In genomic region chr5:150510460-150511263, GRCh38 we compare ENCODE assay signal across 1 cellular context.
TF ChIP-seq lines count a peak whose summit lies in the region.

No MANE protein-coding gene starts in this region.

TF ChIP-seq in HepG2, 621 proteins besides CTCF, POLR2A, EP300 and RAD21 (continued from another document and continues in another):
- TF ChIP-seq ISL2 (CRISPR knock-in tag; IDR thresholded peaks at IDR 0.05), result peak; percentile 80
- peak; percentile 52; the same call in 1 of the 2 replicates for TF ChIP-seq ETV5 (CRISPR knock-in tag; IDR thresholded peaks at IDR 0.05; ENCODE audit: borderline replicate concordance)
- TF ChIP-seq ZNF737 (CRISPR knock-in tag; IDR thresholded peaks at IDR 0.05; ENCODE audit: borderline replicate concordance), result no peak
- 0 out of 2 replicates have a peak, but pooled peaks have one; percentile 70 for TF ChIP-seq ATF5 (CRISPR knock-in tag; IDR thresholded peaks at IDR 0.05; ENCODE audit: low read depth)
- peak; percentile 29 for TF ChIP-seq STAG1 (CRISPR knock-in tag; IDR thresholded peaks at IDR 0.05)
- TF ChIP-seq CBX2 (IDR thresholded peaks at IDR 0.05; ENCODE audit: low read depth, low read length), result no peak
- TF ChIP-seq CBX2 (CRISPR knock-in tag; IDR thresholded peaks at IDR 0.05; ENCODE audit: low read depth), result no peak
- TF ChIP-seq HINFP (CRISPR knock-in tag; IDR thresholded peaks at IDR 0.05; ENCODE audit: low read depth), result peak; percentile 84
- no peak for TF ChIP-seq PHB2 (IDR thresholded peaks at IDR 0.05; ENCODE audit: partially characterized antibody)
- 0 out of 2 replicates have a peak, but pooled peaks have one; percentile 19 for TF ChIP-seq SMC3 (IDR thresholded peaks at IDR 0.05; ENCODE audit: low read length)
- TF ChIP-seq, protein P1, sequence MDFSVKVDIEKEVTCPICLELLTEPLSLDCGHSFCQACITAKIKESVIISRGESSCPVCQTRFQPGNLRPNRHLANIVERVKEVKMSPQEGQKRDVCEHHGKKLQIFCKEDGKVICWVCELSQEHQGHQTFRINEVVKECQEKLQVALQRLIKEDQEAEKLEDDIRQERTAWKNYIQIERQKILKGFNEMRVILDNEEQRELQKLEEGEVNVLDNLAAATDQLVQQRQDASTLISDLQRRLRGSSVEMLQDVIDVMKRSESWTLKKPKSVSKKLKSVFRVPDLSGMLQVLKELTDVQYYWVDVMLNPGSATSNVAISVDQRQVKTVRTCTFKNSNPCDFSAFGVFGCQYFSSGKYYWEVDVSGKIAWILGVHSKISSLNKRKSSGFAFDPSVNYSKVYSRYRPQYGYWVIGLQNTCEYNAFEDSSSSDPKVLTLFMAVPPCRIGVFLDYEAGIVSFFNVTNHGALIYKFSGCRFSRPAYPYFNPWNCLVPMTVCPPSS (IDR thresholded peaks at IDR 0.05), result no peak
- TF ChIP-seq ATAD3A (CRISPR knock-in tag; IDR thresholded peaks at IDR 0.05), result no peak
- TF ChIP-seq, protein P2, sequence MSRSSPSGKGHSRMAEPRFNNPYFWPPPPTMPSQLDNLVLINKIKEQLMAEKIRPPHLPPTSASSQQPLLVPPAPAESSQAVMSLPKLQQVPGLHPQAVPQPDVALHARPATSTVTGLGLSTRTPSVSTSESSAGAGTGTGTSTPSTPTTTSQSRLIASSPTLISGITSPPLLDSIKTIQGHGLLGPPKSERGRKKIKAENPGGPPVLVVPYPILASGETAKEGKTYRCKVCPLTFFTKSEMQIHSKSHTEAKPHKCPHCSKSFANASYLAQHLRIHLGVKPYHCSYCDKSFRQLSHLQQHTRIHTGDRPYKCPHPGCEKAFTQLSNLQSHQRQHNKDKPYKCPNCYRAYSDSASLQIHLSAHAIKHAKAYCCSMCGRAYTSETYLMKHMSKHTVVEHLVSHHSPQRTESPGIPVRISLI (CRISPR knock-in tag; IDR thresholded peaks at IDR 0.05; ENCODE audit: borderline replicate concordance), result peak; percentile 100
- TF ChIP-seq KAT8 (CRISPR knock-in tag; IDR thresholded peaks at IDR 0.05), result 0 out of 2 replicates have a peak, but pooled peaks have one; percentile 42
- TF ChIP-seq MIER2 (CRISPR knock-in tag; IDR thresholded peaks at IDR 0.05), result peak; percentile 21; the same call in 1 of the 2 replicates
- TF ChIP-seq, protein P3, sequence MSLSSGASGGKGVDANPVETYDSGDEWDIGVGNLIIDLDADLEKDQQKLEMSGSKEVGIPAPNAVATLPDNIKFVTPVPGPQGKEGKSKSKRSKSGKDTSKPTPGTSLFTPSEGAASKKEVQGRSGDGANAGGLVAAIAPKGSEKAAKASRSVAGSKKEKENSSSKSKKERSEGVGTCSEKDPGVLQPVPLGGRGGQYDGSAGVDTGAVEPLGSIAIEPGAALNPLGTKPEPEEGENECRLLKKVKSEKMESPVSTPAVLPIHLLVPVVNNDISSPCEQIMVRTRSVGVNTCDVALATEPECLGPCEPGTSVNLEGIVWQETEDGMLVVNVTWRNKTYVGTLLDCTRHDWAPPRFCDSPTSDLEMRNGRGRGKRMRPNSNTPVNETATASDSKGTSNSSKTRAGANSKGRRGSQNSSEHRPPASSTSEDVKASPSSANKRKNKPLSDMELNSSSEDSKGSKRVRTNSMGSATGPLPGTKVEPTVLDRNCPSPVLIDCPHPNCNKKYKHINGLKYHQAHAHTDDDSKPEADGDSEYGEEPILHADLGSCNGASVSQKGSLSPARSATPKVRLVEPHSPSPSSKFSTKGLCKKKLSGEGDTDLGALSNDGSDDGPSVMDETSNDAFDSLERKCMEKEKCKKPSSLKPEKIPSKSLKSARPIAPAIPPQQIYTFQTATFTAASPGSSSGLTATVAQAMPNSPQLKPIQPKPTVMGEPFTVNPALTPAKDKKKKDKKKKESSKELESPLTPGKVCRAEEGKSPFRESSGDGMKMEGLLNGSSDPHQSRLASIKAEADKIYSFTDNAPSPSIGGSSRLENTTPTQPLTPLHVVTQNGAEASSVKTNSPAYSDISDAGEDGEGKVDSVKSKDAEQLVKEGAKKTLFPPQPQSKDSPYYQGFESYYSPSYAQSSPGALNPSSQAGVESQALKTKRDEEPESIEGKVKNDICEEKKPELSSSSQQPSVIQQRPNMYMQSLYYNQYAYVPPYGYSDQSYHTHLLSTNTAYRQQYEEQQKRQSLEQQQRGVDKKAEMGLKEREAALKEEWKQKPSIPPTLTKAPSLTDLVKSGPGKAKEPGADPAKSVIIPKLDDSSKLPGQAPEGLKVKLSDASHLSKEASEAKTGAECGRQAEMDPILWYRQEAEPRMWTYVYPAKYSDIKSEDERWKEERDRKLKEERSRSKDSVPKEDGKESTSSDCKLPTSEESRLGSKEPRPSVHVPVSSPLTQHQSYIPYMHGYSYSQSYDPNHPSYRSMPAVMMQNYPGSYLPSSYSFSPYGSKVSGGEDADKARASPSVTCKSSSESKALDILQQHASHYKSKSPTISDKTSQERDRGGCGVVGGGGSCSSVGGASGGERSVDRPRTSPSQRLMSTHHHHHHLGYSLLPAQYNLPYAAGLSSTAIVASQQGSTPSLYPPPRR (CRISPR knock-in tag; IDR thresholded peaks at IDR 0.05; ENCODE audit: borderline replicate concordance), result peak; percentile 88; the same call in 1 of the 2 replicates
- TF ChIP-seq ZEB1 (IDR thresholded peaks at IDR 0.05; ENCODE audit: insufficient replicate concordance, low read depth), result peak; percentile 66
- TF ChIP-seq CREM (IDR thresholded peaks at IDR 0.05), result peak; percentile 72; the same call in 1 of the 2 replicates
- TF ChIP-seq CREM (CRISPR knock-in tag; IDR thresholded peaks at IDR 0.05), result no peak
- no peak for TF ChIP-seq PCBP2 (optimal IDR thresholded peaks at IDR 0.05; ENCODE audit: low read depth, low read length, poor library complexity, severe bottlenecking)
- TF ChIP-seq DPF2 (CRISPR knock-in tag; IDR thresholded peaks at IDR 0.05; ENCODE audit: borderline replicate concordance, low read depth), result peak; percentile 91
- TF ChIP-seq, protein P4, sequence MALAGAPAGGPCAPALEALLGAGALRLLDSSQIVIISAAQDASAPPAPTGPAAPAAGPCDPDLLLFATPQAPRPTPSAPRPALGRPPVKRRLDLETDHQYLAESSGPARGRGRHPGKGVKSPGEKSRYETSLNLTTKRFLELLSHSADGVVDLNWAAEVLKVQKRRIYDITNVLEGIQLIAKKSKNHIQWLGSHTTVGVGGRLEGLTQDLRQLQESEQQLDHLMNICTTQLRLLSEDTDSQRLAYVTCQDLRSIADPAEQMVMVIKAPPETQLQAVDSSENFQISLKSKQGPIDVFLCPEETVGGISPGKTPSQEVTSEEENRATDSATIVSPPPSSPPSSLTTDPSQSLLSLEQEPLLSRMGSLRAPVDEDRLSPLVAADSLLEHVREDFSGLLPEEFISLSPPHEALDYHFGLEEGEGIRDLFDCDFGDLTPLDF (CRISPR knock-in tag; IDR thresholded peaks at IDR 0.05), result no peak
- 0 out of 2 replicates have a peak, but pooled peaks have one; percentile 24 for TF ChIP-seq ZNF335 (CRISPR knock-in tag; IDR thresholded peaks at IDR 0.05)
- TF ChIP-seq ARID2 (CRISPR knock-in tag; IDR thresholded peaks at IDR 0.05; ENCODE audit: borderline replicate concordance), result no peak; the same call in 1 of the 2 replicates
- TF ChIP-seq NR2F1 (CRISPR knock-in tag; IDR thresholded peaks at IDR 0.05), result no peak
- TF ChIP-seq ZNF350 (CRISPR knock-in tag; IDR thresholded peaks at IDR 0.05; ENCODE audit: borderline replicate concordance, low read depth), result peak; percentile 68; the same call in 1 of the 2 replicates
- no peak for TF ChIP-seq ZNF251 (CRISPR knock-in tag; IDR thresholded peaks at IDR 0.05)
- TF ChIP-seq ZNF451 (CRISPR knock-in tag; IDR thresholded peaks at IDR 0.05), result peak; percentile 58; the same call in 1 of the 2 replicates
- no peak for TF ChIP-seq HNRNPL (IDR thresholded peaks at IDR 0.05; ENCODE audit: low read depth, low read length)
- no peak for TF ChIP-seq HNRNPUL1 (IDR thresholded peaks at IDR 0.05; ENCODE audit: low read depth, low read length)
- TF ChIP-seq, protein P5, sequence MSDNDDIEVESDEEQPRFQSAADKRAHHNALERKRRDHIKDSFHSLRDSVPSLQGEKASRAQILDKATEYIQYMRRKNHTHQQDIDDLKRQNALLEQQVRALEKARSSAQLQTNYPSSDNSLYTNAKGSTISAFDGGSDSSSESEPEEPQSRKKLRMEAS (IDR thresholded peaks at IDR 0.05), result peak; percentile 56
- TF ChIP-seq ATM (IDR thresholded peaks at IDR 0.05; ENCODE audit: borderline replicate concordance), result no peak
- peak; percentile 70; the same call in 1 of the 2 replicates for TF ChIP-seq MEIS1 (CRISPR knock-in tag; IDR thresholded peaks at IDR 0.05; ENCODE audit: borderline replicate concordance)
- TF ChIP-seq ERF (CRISPR knock-in tag; IDR thresholded peaks at IDR 0.05), result peak; percentile 72
- TF ChIP-seq ZNF235 (CRISPR knock-in tag; IDR thresholded peaks at IDR 0.05; ENCODE audit: borderline replicate concordance), result no peak
- peak; percentile 65; the same call in 1 of the 2 replicates for TF ChIP-seq ZSCAN29 (CRISPR knock-in tag; conservative IDR thresholded peaks at IDR 0.05)
- peak; percentile 32; the same call in 1 of the 2 replicates for TF ChIP-seq ZNF747 (CRISPR knock-in tag; IDR thresholded peaks at IDR 0.05; ENCODE audit: borderline replicate concordance)
- no peak for TF ChIP-seq TCF7 (IDR thresholded peaks at IDR 0.05; ENCODE audit: low read depth)
- 0 out of 2 replicates have a peak, but pooled peaks have one; percentile 65 for TF ChIP-seq ZNF124 (CRISPR knock-in tag; IDR thresholded peaks at IDR 0.05)
- TF ChIP-seq NFE2L1 (CRISPR knock-in tag; IDR thresholded peaks at IDR 0.05; ENCODE audit: borderline replicate concordance), result no peak
- TF ChIP-seq ZKSCAN5 (CRISPR knock-in tag; IDR thresholded peaks at IDR 0.05), result no peak
- TF ChIP-seq GFI1 (CRISPR knock-in tag; IDR thresholded peaks at IDR 0.05; ENCODE audit: borderline replicate concordance), result 0 out of 2 replicates have a peak, but pooled peaks have one; percentile 18
- peak; percentile 49; the same call in 1 of the 2 replicates for TF ChIP-seq SIX1 (CRISPR knock-in tag; IDR thresholded peaks at IDR 0.05; ENCODE audit: borderline replicate concordance)
- 0 out of 2 replicates have a peak, but pooled peaks have one; percentile 42 for TF ChIP-seq ZSCAN31 (CRISPR knock-in tag; IDR thresholded peaks at IDR 0.05; ENCODE audit: low read depth)
- TF ChIP-seq KDM6A (CRISPR knock-in tag; IDR thresholded peaks at IDR 0.05; ENCODE audit: low read depth), result peak; percentile 86
- no peak for TF ChIP-seq ZNF780A (CRISPR knock-in tag; IDR thresholded peaks at IDR 0.05)
- TF ChIP-seq ATF1 (CRISPR knock-in tag; IDR thresholded peaks at IDR 0.05), result no peak
- TF ChIP-seq, protein P6, sequence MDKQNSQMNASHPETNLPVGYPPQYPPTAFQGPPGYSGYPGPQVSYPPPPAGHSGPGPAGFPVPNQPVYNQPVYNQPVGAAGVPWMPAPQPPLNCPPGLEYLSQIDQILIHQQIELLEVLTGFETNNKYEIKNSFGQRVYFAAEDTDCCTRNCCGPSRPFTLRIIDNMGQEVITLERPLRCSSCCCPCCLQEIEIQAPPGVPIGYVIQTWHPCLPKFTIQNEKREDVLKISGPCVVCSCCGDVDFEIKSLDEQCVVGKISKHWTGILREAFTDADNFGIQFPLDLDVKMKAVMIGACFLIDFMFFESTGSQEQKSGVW (CRISPR knock-in tag; IDR thresholded peaks at IDR 0.05; ENCODE audit: borderline replicate concordance), result no peak
- TF ChIP-seq NCOA5 (CRISPR knock-in tag; IDR thresholded peaks at IDR 0.05), result no peak
- peak; percentile 88 for TF ChIP-seq ATF2 (CRISPR knock-in tag; IDR thresholded peaks at IDR 0.05)
- TF ChIP-seq POGK (CRISPR knock-in tag; conservative IDR thresholded peaks at IDR 0.05), result 0 out of 2 replicates have a peak, but pooled peaks have one; percentile 47
- 0 out of 2 replicates have a peak, but pooled peaks have one; percentile 51 for TF ChIP-seq ZNF549 (CRISPR knock-in tag; IDR thresholded peaks at IDR 0.05)
- TF ChIP-seq, protein P7, sequence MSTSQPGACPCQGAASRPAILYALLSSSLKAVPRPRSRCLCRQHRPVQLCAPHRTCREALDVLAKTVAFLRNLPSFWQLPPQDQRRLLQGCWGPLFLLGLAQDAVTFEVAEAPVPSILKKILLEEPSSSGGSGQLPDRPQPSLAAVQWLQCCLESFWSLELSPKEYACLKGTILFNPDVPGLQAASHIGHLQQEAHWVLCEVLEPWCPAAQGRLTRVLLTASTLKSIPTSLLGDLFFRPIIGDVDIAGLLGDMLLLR (CRISPR knock-in tag; IDR thresholded peaks at IDR 0.05), result no peak
- peak; percentile 87 for TF ChIP-seq HOXA3 (CRISPR knock-in tag; IDR thresholded peaks at IDR 0.05)
